Comparison of ENCODE assay signal across 28 cellular contexts in genomic region chr1:197544130-197544529, GRCh38.
A peak's percentile ranks its signal among the peaks of the same experiment; 100 is the strongest.
DNase-seq lines count a peak whose midpoint lies in the region; ATAC-seq, FAIRE-seq and TF ChIP-seq lines count a peak whose summit lies in the region.
"Had no signal": no experiment of that assay in that cellular context is flagged by ENCODE, and none has a peak within 500 bp of the region (broad histone marks: within the 10 kb centered on the region; RNA-seq: fewer than 3 reads in every experiment).

No MANE protein-coding gene starts in this region.

- no peaks in the 10 kb centered on the region for H3K79me2 ChIP-seq in MM.1S (ENCODE audit: low read length)

- peak; percentile 38 for FAIRE-seq in D721Med (lab: Jason Lieb, UNC)
- FAIRE-seq: A204.1, GM12878, GM12892, GM18507, GM19239 had no signal

- no peaks in the 10 kb centered on the region for H3K9me2 ChIP-seq in MM.1S (replicated peaks; ENCODE audit: insufficient read depth, low read length)

- no peaks in the 10 kb centered on the region for H3K9me3 Mint-ChIP-seq in progenitor cell of endocrine pancreas (ENCODE audit: low read depth)
- H3K9me3 Mint-ChIP-seq: CD4-positive, alpha-beta memory T cell; CD4-positive, CD25-positive, alpha-beta regulatory T cell had no signal

- peak; percentile 63 for ATAC-seq in left lobe of liver
- no peak for ATAC-seq in GM21423 (IDR thresholded peaks at IDR 0.05; ENCODE audit: unreplicated experiment)
- ATAC-seq: GM12878 had no signal

- no peaks in the 10 kb centered on the region for H3K4me1 ChIP-seq in neutrophil (ENCODE audit: control insufficient read depth in 1 of 2, insufficient read depth in 1 of 2, low read depth in 1 of 2, low read length in 1 of 2)
- peaks cover 11% of the 10 kb centered on the region; the same call in 1 of the 2 replicates for H3K4me1 ChIP-seq in MM.1S (ENCODE audit: low read length)
- H3K4me1 ChIP-seq: BLaER1 had no signal

- peak overlapping the region; percentile 48 for H3K27ac ChIP-seq in neutrophil
- no peak overlapping the region for H3K27ac ChIP-seq in MM.1S (ENCODE audit: low read length)
- H3K27ac ChIP-seq: BLaER1 had no signal

- no peaks in the 10 kb centered on the region for H3K27me3 Mint-ChIP-seq in progenitor cell of endocrine pancreas
- H3K27me3 Mint-ChIP-seq: CD4-positive, alpha-beta memory T cell; CD4-positive, CD25-positive, alpha-beta regulatory T cell had no signal

- H3F3A ChIP-seq in MM.1S (ENCODE audit: insufficient read depth, low read length) = no peaks in the 10 kb centered on the region

- H3K4me1 Mint-ChIP-seq in progenitor cell of endocrine pancreas (ENCODE audit: low read depth) = no peaks in the 10 kb centered on the region
- H3K4me1 Mint-ChIP-seq: CD14-positive monocyte had no signal

- no peaks in the 10 kb centered on the region for H4K20me1 ChIP-seq in MM.1S (ENCODE audit: insufficient read depth, low read length)
- H4K20me1 ChIP-seq: BLaER1 had no signal

- DNase-seq in D721Med (ENCODE audit: insufficient read length, low spot score) (no peak), left lobe of liver (ENCODE audit: low spot score) (no peak), MM.1S (no peak), progenitor cell of endocrine pancreas (ENCODE audit: low spot score, unreplicated experiment) (no peak)
- DNase-seq: 8988T; ACHN; BE2C; C1 segment of cervical spinal cord; CD4-positive, alpha-beta memory T cell; CD4-positive, CD25-positive, alpha-beta regulatory T cell; CD8-positive, alpha-beta memory T cell; COR-L47; DMS 273 treated with DMSO at 0.1 percent for 48 hours; DMS153; DMS53; DMS79; DND-41; EL; GDM1 had no signal

- no peak for TF ChIP-seq CTCF in D721Med (IDR thresholded peaks at IDR 0.05; ENCODE audit: insufficient read depth, missing control alignments)
- TF ChIP-seq CTCF in neutrophil (IDR thresholded peaks at IDR 0.05) = no peak
- TF ChIP-seq CTCF in MM.1S (IDR thresholded peaks at IDR 0.05; ENCODE audit: low read length) = no peak
- no peak for TF ChIP-seq CTCF in progenitor cell of endocrine pancreas (IDR thresholded peaks at IDR 0.05; ENCODE audit: unreplicated experiment)

- H3K4me2 ChIP-seq in MM.1S (ENCODE audit: low read depth, low read length) = no peak overlapping the region
- H3K4me2 ChIP-seq: BLaER1 had no signal

- H3K4me3 ChIP-seq in neutrophil (ENCODE audit: low read depth in 1 of 2, low read length in 1 of 2) (no peak overlapping the region), MM.1S (ENCODE audit: low read length) (no peak overlapping the region)
- H3K4me3 ChIP-seq: BLaER1, GM12878 had no signal

- H2AFZ ChIP-seq in MM.1S (ENCODE audit: low read length) = no peak overlapping the region

- peaks cover 4% of the 10 kb centered on the region for H3K36me3 Mint-ChIP-seq in progenitor cell of endocrine pancreas (ENCODE audit: insufficient read depth)

- no peaks in the 10 kb centered on the region for H3K27me3 ChIP-seq in neutrophil
- H3K27me3 ChIP-seq in MM.1S (replicated peaks; ENCODE audit: insufficient read depth, low read length) = no peaks in the 10 kb centered on the region
- H3K27me3 ChIP-seq: BE2C, BLaER1 had no signal

- no peak overlapping the region for H3K27ac Mint-ChIP-seq in progenitor cell of endocrine pancreas
- H3K27ac Mint-ChIP-seq: CD4-positive, alpha-beta memory T cell had no signal

- H3K9me3 ChIP-seq in neutrophil = no peaks in the 10 kb centered on the region
- H3K9me3 ChIP-seq in MM.1S (replicated peaks; ENCODE audit: insufficient read depth, low read length) = no peaks in the 10 kb centered on the region
- H3K9me3 ChIP-seq: BE2C, BLaER1 had no signal

- no peak overlapping the region for H3K4me3 Mint-ChIP-seq in progenitor cell of endocrine pancreas (ENCODE audit: low read depth)
- H3K4me3 Mint-ChIP-seq: CD14-positive monocyte; CD4-positive, CD25-positive, alpha-beta regulatory T cell; CD8-positive, alpha-beta memory T cell had no signal

- no peak overlapping the region for H3K9ac ChIP-seq in MM.1S (ENCODE audit: low read length)
- H3K9ac ChIP-seq: BLaER1 had no signal

- peaks cover 8% of the 10 kb centered on the region for H3K36me3 ChIP-seq in neutrophil
- H3K36me3 ChIP-seq in MM.1S (replicated peaks; ENCODE audit: insufficient read depth, low read length) = no peaks in the 10 kb centered on the region; the same call in 1 of the 2 replicates
- H3K36me3 ChIP-seq: BE2C, BLaER1 had no signal
